1 cellular context compared by ENCODE assay signal in the genomic region with DNA sequence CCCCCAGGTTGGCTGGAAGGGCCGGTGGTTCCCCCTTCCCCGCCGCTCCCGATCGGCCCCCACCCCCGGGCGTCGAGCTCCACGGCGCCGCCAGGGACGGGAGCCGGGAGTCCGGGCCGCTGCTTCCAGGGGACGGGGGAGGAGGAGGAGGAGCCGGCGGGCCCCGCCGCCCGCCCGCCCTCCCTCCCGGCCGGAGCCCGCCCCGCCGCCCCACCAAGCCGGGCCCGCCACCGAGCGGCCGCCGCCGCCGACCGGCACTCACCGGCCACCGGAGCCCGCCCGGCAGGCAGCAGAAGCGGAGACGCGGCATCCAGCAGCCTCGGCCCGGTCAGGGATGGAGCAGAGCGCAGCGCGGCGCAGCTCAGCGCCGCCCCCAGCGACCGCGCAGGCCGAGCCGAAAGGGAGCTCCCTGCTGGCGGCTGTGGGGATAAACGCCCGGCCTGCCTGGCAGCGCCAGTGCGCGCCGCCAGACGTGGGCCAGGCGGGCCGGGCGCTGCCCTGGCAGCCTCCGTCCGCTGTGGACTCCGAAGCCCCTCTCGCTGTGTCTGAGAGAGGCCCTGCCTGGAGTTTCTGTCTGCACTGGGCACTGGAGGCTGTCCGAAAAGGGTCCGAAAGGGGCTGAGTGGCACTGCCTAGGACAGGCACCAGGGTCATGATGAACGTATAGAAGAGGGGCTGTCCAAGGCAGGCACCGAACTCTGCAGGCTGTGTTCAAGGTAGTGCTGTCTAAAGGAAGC.
A peak's percentile ranks its signal among the peaks of the same experiment; 100 is the strongest.
TF ChIP-seq lines count a peak whose summit lies in the region.

MYO18A (minus strand) TSS at position 348 of the 737 bp plus-strand sequence. CDS start 13,458 bp downstream, outside the sequence.

TF ChIP-seq in HepG2, 621 proteins besides CTCF, POLR2A, EP300 and RAD21 (continued from another document and continues in another):
- no peak for TF ChIP-seq DBP (CRISPR knock-in tag; IDR thresholded peaks at IDR 0.05; ENCODE audit: not compliant biosample characterization)
- TF ChIP-seq, protein P1, sequence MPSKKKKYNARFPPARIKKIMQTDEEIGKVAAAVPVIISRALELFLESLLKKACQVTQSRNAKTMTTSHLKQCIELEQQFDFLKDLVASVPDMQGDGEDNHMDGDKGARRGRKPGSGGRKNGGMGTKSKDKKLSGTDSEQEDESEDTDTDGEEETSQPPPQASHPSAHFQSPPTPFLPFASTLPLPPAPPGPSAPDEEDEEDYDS (CRISPR knock-in tag; IDR thresholded peaks at IDR 0.05): no peak
- TF ChIP-seq SMAD1 (CRISPR knock-in tag; IDR thresholded peaks at IDR 0.05; ENCODE audit: borderline replicate concordance, low read depth): no peak
- no peak for TF ChIP-seq ATF7-NPFF (CRISPR knock-in tag; IDR thresholded peaks at IDR 0.05; ENCODE audit: low read depth)
- TF ChIP-seq ZBTB3 (CRISPR knock-in tag; IDR thresholded peaks at IDR 0.05; ENCODE audit: borderline replicate concordance, low read depth): no peak
- TF ChIP-seq IKZF1 (IDR thresholded peaks at IDR 0.05): no peak
- TF ChIP-seq ZNF33B (CRISPR knock-in tag; IDR thresholded peaks at IDR 0.05): no peak
- TF ChIP-seq SALL1 (CRISPR knock-in tag; IDR thresholded peaks at IDR 0.05): peak; percentile 33; the same call in 1 of the 2 replicates
- TF ChIP-seq SMAD9 (CRISPR knock-in tag; IDR thresholded peaks at IDR 0.05): no peak
- TF ChIP-seq, protein P2, sequence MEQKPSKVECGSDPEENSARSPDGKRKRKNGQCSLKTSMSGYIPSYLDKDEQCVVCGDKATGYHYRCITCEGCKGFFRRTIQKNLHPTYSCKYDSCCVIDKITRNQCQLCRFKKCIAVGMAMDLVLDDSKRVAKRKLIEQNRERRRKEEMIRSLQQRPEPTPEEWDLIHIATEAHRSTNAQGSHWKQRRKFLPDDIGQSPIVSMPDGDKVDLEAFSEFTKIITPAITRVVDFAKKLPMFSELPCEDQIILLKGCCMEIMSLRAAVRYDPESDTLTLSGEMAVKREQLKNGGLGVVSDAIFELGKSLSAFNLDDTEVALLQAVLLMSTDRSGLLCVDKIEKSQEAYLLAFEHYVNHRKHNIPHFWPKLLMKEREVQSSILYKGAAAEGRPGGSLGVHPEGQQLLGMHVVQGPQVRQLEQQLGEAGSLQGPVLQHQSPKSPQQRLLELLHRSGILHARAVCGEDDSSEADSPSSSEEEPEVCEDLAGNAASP (CRISPR knock-in tag; IDR thresholded peaks at IDR 0.05; ENCODE audit: borderline replicate concordance): no peak
- TF ChIP-seq ZNF12 (CRISPR knock-in tag; IDR thresholded peaks at IDR 0.05): no peak
- TF ChIP-seq REPIN1 (CRISPR knock-in tag; IDR thresholded peaks at IDR 0.05; ENCODE audit: borderline replicate concordance, low read depth): no peak
- TF ChIP-seq ZFAT (CRISPR knock-in tag; conservative IDR thresholded peaks at IDR 0.05): no peak
- TF ChIP-seq ZNF230 (CRISPR knock-in tag; IDR thresholded peaks at IDR 0.05): no peak
- no peak for TF ChIP-seq ONECUT2 (CRISPR knock-in tag; IDR thresholded peaks at IDR 0.05)
- no peak for TF ChIP-seq ARID2 (CRISPR knock-in tag; IDR thresholded peaks at IDR 0.05; ENCODE audit: borderline replicate concordance)
- TF ChIP-seq ZFP36L1 (CRISPR knock-in tag; IDR thresholded peaks at IDR 0.05): no peak; the same call in 1 of the 2 replicates
- no peak for TF ChIP-seq ZNF143 (CRISPR knock-in tag; IDR thresholded peaks at IDR 0.05)
- TF ChIP-seq HIVEP1 (CRISPR knock-in tag; IDR thresholded peaks at IDR 0.05): no peak
- peak; percentile 47; the same call in 1 of the 2 replicates for TF ChIP-seq ZNF263 (CRISPR knock-in tag; IDR thresholded peaks at IDR 0.05)
- TF ChIP-seq EZH2 (conservative IDR thresholded peaks at IDR 0.05; ENCODE audit: low read depth, low read length): no peak
- no peak for TF ChIP-seq SRSF1 (optimal IDR thresholded peaks at IDR 0.05; ENCODE audit: low read depth, low read length)
- no peak for TF ChIP-seq KDM5A (IDR thresholded peaks at IDR 0.05; ENCODE audit: borderline replicate concordance, low read length)
- no peak for TF ChIP-seq TEF (CRISPR knock-in tag; IDR thresholded peaks at IDR 0.05)
- TF ChIP-seq ZNF816 (CRISPR knock-in tag; IDR thresholded peaks at IDR 0.05; ENCODE audit: borderline replicate concordance): no peak
- no peak for TF ChIP-seq GTF2F1 (IDR thresholded peaks at IDR 0.05; ENCODE audit: low read length)
- TF ChIP-seq, protein P3, sequence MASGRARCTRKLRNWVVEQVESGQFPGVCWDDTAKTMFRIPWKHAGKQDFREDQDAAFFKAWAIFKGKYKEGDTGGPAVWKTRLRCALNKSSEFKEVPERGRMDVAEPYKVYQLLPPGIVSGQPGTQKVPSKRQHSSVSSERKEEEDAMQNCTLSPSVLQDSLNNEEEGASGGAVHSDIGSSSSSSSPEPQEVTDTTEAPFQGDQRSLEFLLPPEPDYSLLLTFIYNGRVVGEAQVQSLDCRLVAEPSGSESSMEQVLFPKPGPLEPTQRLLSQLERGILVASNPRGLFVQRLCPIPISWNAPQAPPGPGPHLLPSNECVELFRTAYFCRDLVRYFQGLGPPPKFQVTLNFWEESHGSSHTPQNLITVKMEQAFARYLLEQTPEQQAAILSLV (CRISPR knock-in tag; IDR thresholded peaks at IDR 0.05; ENCODE audit: borderline replicate concordance): no peak
- no peak for TF ChIP-seq ZNF577 (CRISPR knock-in tag; IDR thresholded peaks at IDR 0.05; ENCODE audit: borderline replicate concordance, low read depth)
- TF ChIP-seq MIER3 (CRISPR knock-in tag; IDR thresholded peaks at IDR 0.05; ENCODE audit: borderline replicate concordance): 0 out of 2 replicates have a peak, but pooled peaks have one; percentile 33
- TF ChIP-seq HBP1 (CRISPR knock-in tag; IDR thresholded peaks at IDR 0.05; ENCODE audit: low read depth): no peak
- TF ChIP-seq, protein P4, sequence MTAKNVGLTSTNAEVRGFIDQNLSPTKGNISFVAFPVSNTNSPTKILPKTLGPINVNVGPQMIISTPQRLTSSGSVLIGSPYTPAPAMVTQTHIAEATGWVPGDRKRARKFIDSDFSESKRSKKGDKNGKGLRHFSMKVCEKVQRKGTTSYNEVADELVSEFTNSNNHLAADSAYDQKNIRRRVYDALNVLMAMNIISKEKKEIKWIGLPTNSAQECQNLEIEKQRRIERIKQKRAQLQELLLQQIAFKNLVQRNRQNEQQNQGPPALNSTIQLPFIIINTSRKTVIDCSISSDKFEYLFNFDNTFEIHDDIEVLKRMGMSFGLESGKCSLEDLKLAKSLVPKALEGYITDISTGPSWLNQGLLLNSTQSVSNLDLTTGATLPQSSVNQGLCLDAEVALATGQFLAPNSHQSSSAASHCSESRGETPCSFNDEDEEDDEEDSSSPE (CRISPR knock-in tag; IDR thresholded peaks at IDR 0.05): peak; percentile 48; the same call in 1 of the 2 replicates
- TF ChIP-seq ZSCAN22 (CRISPR knock-in tag; IDR thresholded peaks at IDR 0.05): no peak
- TF ChIP-seq, protein P5, sequence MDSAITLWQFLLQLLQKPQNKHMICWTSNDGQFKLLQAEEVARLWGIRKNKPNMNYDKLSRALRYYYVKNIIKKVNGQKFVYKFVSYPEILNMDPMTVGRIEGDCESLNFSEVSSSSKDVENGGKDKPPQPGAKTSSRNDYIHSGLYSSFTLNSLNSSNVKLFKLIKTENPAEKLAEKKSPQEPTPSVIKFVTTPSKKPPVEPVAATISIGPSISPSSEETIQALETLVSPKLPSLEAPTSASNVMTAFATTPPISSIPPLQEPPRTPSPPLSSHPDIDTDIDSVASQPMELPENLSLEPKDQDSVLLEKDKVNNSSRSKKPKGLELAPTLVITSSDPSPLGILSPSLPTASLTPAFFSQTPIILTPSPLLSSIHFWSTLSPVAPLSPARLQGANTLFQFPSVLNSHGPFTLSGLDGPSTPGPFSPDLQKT (CRISPR knock-in tag; IDR thresholded peaks at IDR 0.05; ENCODE audit: borderline replicate concordance): no peak
- no peak for TF ChIP-seq ZNF562 (CRISPR knock-in tag; IDR thresholded peaks at IDR 0.05; ENCODE audit: borderline replicate concordance)
- no peak for TF ChIP-seq KLF6 (CRISPR knock-in tag; IDR thresholded peaks at IDR 0.05)
- TF ChIP-seq NONO (IDR thresholded peaks at IDR 0.05): no peak
- TF ChIP-seq NONO (CRISPR knock-in tag; conservative IDR thresholded peaks at IDR 0.05): no peak
- no peak for TF ChIP-seq ELF4 (CRISPR knock-in tag; IDR thresholded peaks at IDR 0.05; ENCODE audit: borderline replicate concordance)
- TF ChIP-seq BHLHE40 (IDR thresholded peaks at IDR 0.05; ENCODE audit: low read length): no peak
- TF ChIP-seq KDM2A (CRISPR knock-in tag; IDR thresholded peaks at IDR 0.05; ENCODE audit: borderline replicate concordance, low read depth): peak; percentile 62; the same call in 1 of the 2 replicates
- no peak for TF ChIP-seq KDM6A (CRISPR knock-in tag; IDR thresholded peaks at IDR 0.05; ENCODE audit: low read depth)
- TF ChIP-seq YEATS2 (CRISPR knock-in tag; IDR thresholded peaks at IDR 0.05; ENCODE audit: borderline replicate concordance): no peak
- TF ChIP-seq ZKSCAN1 (IDR thresholded peaks at IDR 0.05; ENCODE audit: low read length): no peak
- TF ChIP-seq MZF1 (CRISPR knock-in tag; IDR thresholded peaks at IDR 0.05; ENCODE audit: borderline replicate concordance): no peak
- no peak for TF ChIP-seq HES4 (CRISPR knock-in tag; IDR thresholded peaks at IDR 0.05; ENCODE audit: borderline replicate concordance)
- no peak for TF ChIP-seq STAT5B (CRISPR knock-in tag; IDR thresholded peaks at IDR 0.05)
- TF ChIP-seq, protein P6, sequence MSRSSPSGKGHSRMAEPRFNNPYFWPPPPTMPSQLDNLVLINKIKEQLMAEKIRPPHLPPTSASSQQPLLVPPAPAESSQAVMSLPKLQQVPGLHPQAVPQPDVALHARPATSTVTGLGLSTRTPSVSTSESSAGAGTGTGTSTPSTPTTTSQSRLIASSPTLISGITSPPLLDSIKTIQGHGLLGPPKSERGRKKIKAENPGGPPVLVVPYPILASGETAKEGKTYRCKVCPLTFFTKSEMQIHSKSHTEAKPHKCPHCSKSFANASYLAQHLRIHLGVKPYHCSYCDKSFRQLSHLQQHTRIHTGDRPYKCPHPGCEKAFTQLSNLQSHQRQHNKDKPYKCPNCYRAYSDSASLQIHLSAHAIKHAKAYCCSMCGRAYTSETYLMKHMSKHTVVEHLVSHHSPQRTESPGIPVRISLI (CRISPR knock-in tag; IDR thresholded peaks at IDR 0.05; ENCODE audit: borderline replicate concordance): peak; percentile 13; the same call in 1 of the 2 replicates
- no peak for TF ChIP-seq ZFP37 (CRISPR knock-in tag; IDR thresholded peaks at IDR 0.05; ENCODE audit: borderline replicate concordance)
- 0 out of 2 replicates have a peak, but pooled peaks have one; percentile 41 for TF ChIP-seq FOXC1 (CRISPR knock-in tag; IDR thresholded peaks at IDR 0.05; ENCODE audit: borderline replicate concordance)
- no peak for TF ChIP-seq ZSCAN29 (CRISPR knock-in tag; conservative IDR thresholded peaks at IDR 0.05)
- TF ChIP-seq NR2F1 (CRISPR knock-in tag; IDR thresholded peaks at IDR 0.05): no peak
- no peak for TF ChIP-seq IKZF4 (CRISPR knock-in tag; IDR thresholded peaks at IDR 0.05; ENCODE audit: borderline replicate concordance, low read depth, not compliant biosample characterization)
- TF ChIP-seq ZNF20 (CRISPR knock-in tag; IDR thresholded peaks at IDR 0.05): no peak
- TF ChIP-seq, protein P7, sequence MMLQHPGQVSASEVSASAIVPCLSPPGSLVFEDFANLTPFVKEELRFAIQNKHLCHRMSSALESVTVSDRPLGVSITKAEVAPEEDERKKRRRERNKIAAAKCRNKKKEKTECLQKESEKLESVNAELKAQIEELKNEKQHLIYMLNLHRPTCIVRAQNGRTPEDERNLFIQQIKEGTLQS (CRISPR knock-in tag; IDR thresholded peaks at IDR 0.05): no peak
- TF ChIP-seq SRSF4 (IDR thresholded peaks at IDR 0.05; ENCODE audit: low read depth, low read length, poor library complexity, severe bottlenecking): no peak
- no peak for TF ChIP-seq NFATC3 (CRISPR knock-in tag; IDR thresholded peaks at IDR 0.05)
- TF ChIP-seq JUND (CRISPR knock-in tag; IDR thresholded peaks at IDR 0.05): no peak
- TF ChIP-seq, protein P8, sequence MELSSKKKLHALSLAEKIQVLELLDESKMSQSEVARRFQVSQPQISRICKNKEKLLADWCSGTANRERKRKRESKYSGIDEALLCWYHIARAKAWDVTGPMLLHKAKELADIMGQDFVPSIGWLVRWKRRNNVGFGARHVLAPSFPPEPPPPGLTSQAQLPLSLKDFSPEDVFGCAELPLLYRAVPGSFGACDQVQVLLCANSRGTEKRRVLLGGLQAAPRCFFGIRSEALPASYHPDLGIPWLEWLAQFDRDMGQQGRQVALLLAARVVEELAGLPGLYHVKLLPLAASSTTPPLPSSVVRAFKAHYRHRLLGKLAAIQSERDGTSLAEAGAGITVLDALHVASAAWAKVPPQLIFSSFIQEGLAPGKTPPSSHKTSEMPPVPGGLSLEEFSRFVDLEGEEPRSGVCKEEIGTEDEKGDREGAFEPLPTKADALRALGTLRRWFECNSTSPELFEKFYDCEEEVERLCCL (CRISPR knock-in tag; IDR thresholded peaks at IDR 0.05; ENCODE audit: borderline replicate concordance): no peak
